Comparison of ENCODE assay signal across 2 cellular contexts in the genomic region with DNA sequence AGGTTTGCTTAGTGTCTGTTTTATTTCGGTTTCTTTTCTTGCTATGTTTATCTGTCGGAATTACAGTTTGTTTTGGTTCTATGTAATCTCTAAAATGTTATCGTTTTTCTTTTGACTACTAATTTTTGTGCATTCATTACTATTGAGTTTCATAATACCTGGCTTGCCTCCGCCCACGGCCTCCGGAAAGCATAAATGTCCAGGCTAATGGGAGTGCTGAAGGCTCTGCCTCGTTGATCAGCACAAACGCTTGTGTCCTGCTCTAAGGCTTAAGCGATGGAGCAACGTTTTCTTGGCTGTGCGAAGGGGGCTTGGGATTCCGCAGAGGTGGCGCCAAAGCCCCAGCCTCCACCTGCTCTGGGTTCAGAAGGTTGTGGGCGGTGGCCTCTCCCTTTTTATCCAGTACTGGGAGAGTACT.
TF ChIP-seq lines count a peak whose summit lies in the region.

No MANE protein-coding gene starts in this region.

TF ChIP-seq in HEK293, 187 proteins besides CTCF, POLR2A, EP300 and RAD21 (continued from another document):
- TF ChIP-seq ZSCAN23 (tag by site-specific recombination; IDR thresholded peaks at IDR 0.05) (no peak), ZFHX2 (tag by site-specific recombination; conservative IDR thresholded peaks at IDR 0.05) (peak; percentile 86), IKZF3 (tag by site-specific recombination; IDR thresholded peaks at IDR 0.05) (peak; percentile 24; the same call in 1 of the 2 replicates), ZBTB17 (tag by site-specific recombination; IDR thresholded peaks at IDR 0.05) (peak; percentile 97), ZNF785 (tag by site-specific recombination; IDR thresholded peaks at IDR 0.05) (no peak), ZNF596 (tag by site-specific recombination; IDR thresholded peaks at IDR 0.05) (no peak), ZNF660 (tag by site-specific recombination; IDR thresholded peaks at IDR 0.05) (peak; percentile 55; the same call in 1 of the 2 replicates), SP2 (tag by site-specific recombination; IDR thresholded peaks at IDR 0.05) (0 out of 2 replicates have a peak, but pooled peaks have one; percentile 18), ZBTB8A (tag by site-specific recombination; IDR thresholded peaks at IDR 0.05) (peak; percentile 31), ZNF2 (tag by site-specific recombination; IDR thresholded peaks at IDR 0.05) (peak; percentile 75), OVOL3 (tag by site-specific recombination; IDR thresholded peaks at IDR 0.05) (0 out of 2 replicates have a peak, but pooled peaks have one; percentile 16), ZNF623 (tag by site-specific recombination; IDR thresholded peaks at IDR 0.05) (0 out of 2 replicates have a peak, but pooled peaks have one; percentile 19)
- TF ChIP-seq, protein P1, sequence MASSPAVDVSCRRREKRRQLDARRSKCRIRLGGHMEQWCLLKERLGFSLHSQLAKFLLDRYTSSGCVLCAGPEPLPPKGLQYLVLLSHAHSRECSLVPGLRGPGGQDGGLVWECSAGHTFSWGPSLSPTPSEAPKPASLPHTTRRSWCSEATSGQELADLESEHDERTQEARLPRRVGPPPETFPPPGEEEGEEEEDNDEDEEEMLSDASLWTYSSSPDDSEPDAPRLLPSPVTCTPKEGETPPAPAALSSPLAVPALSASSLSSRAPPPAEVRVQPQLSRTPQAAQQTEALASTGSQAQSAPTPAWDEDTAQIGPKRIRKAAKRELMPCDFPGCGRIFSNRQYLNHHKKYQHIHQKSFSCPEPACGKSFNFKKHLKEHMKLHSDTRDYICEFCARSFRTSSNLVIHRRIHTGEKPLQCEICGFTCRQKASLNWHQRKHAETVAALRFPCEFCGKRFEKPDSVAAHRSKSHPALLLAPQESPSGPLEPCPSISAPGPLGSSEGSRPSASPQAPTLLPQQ (tag by site-specific recombination; IDR thresholded peaks at IDR 0.05) = peak; percentile 54; the same call in 1 of the 2 replicates
- TF ChIP-seq, protein P2, sequence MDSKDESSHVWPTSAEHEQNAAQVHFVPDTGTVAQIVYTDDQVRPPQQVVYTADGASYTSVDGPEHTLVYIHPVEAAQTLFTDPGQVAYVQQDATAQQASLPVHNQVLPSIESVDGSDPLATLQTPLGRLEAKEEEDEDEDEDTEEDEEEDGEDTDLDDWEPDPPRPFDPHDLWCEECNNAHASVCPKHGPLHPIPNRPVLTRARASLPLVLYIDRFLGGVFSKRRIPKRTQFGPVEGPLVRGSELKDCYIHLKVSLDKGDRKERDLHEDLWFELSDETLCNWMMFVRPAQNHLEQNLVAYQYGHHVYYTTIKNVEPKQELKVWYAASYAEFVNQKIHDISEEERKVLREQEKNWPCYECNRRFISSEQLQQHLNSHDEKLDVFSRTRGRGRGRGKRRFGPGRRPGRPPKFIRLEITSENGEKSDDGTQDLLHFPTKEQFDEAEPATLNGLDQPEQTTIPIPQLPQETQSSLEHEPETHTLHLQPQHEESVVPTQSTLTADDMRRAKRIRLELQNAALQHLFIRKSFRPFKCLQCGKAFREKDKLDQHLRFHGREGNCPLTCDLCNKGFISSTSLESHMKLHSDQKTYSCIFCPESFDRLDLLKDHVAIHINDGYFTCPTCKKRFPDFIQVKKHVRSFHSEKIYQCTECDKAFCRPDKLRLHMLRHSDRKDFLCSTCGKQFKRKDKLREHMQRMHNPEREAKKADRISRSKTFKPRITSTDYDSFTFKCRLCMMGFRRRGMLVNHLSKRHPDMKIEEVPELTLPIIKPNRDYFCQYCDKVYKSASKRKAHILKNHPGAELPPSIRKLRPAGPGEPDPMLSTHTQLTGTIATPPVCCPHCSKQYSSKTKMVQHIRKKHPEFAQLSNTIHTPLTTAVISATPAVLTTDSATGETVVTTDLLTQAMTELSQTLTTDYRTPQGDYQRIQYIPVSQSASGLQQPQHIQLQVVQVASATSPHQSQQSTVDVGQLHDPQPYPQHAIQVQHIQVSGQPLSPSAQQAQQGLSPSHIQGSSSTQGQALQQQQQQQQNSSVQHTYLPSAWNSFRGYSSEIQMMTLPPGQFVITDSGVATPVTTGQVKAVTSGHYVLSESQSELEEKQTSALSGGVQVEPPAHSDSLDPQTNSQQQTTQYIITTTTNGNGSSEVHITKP (tag by site-specific recombination; IDR thresholded peaks at IDR 0.05) = peak; percentile 51

TF ChIP-seq in HepG2, 621 proteins besides CTCF, POLR2A, EP300 and RAD21 (continued from another document and continues in another):
- TF ChIP-seq, protein P3, sequence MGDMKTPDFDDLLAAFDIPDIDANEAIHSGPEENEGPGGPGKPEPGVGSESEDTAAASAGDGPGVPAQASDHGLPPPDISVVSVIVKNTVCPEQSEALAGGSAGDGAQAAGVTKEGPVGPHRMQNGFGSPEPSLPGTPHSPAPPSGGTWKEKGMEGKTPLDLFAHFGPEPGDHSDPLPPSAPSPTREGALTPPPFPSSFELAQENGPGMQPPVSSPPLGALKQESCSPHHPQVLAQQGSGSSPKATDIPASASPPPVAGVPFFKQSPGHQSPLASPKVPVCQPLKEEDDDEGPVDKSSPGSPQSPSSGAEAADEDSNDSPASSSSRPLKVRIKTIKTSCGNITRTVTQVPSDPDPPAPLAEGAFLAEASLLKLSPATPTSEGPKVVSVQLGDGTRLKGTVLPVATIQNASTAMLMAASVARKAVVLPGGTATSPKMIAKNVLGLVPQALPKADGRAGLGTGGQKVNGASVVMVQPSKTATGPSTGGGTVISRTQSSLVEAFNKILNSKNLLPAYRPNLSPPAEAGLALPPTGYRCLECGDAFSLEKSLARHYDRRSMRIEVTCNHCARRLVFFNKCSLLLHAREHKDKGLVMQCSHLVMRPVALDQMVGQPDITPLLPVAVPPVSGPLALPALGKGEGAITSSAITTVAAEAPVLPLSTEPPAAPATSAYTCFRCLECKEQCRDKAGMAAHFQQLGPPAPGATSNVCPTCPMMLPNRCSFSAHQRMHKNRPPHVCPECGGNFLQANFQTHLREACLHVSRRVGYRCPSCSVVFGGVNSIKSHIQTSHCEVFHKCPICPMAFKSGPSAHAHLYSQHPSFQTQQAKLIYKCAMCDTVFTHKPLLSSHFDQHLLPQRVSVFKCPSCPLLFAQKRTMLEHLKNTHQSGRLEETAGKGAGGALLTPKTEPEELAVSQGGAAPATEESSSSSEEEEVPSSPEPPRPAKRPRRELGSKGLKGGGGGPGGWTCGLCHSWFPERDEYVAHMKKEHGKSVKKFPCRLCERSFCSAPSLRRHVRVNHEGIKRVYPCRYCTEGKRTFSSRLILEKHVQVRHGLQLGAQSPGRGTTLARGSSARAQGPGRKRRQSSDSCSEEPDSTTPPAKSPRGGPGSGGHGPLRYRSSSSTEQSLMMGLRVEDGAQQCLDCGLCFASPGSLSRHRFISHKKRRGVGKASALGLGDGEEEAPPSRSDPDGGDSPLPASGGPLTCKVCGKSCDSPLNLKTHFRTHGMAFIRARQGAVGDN (CRISPR knock-in tag; IDR thresholded peaks at IDR 0.05) = peak; percentile 50
- TF ChIP-seq ZNF264 (CRISPR knock-in tag; IDR thresholded peaks at IDR 0.05) (no peak), ZNF75D (CRISPR knock-in tag; IDR thresholded peaks at IDR 0.05; ENCODE audit: borderline replicate concordance) (no peak), CEBPG (CRISPR knock-in tag; IDR thresholded peaks at IDR 0.05) (peak; percentile 26; the same call in 1 of the 2 replicates), ARNT2 (CRISPR knock-in tag; IDR thresholded peaks at IDR 0.05; ENCODE audit: low read depth) (no peak), ARID2 (CRISPR knock-in tag; IDR thresholded peaks at IDR 0.05; ENCODE audit: borderline replicate concordance) (peak; percentile 18; the same call in 1 of the 2 replicates), RXRB (CRISPR knock-in tag; IDR thresholded peaks at IDR 0.05; ENCODE audit: borderline replicate concordance) (peak; percentile 13; the same call in 1 of the 2 replicates), ETV5 (CRISPR knock-in tag; IDR thresholded peaks at IDR 0.05; ENCODE audit: borderline replicate concordance) (peak; percentile 5; the same call in 1 of the 2 replicates), PTBP1 (IDR thresholded peaks at IDR 0.05; ENCODE audit: low read depth, low read length, poor library complexity, severe bottlenecking) (no peak), CCDC6 (CRISPR knock-in tag; IDR thresholded peaks at IDR 0.05) (no peak), ASH2L (IDR thresholded peaks at IDR 0.05; ENCODE audit: insufficient read length, low read depth, low read length) (peak; percentile 73), ZBTB20 (CRISPR knock-in tag; IDR thresholded peaks at IDR 0.05; ENCODE audit: borderline replicate concordance, low read depth) (no peak), ZNF17 (CRISPR knock-in tag; IDR thresholded peaks at IDR 0.05) (no peak), MED1 (CRISPR knock-in tag; IDR thresholded peaks at IDR 0.05) (no peak; the same call in 1 of the 2 replicates), ZC3H13 (CRISPR knock-in tag; IDR thresholded peaks at IDR 0.05) (no peak), DMAP1 (CRISPR knock-in tag; IDR thresholded peaks at IDR 0.05) (peak; percentile 63; the same call in 1 of the 2 replicates), NR2C2 (CRISPR knock-in tag; IDR thresholded peaks at IDR 0.05; ENCODE audit: borderline replicate concordance) (no peak), HNF4G (IDR thresholded peaks at IDR 0.05; ENCODE audit: borderline replicate concordance, low read depth, low read length) (no peak), HNF4G (CRISPR knock-in tag; IDR thresholded peaks at IDR 0.05; ENCODE audit: borderline replicate concordance, low read depth) (no peak), CHCHD3 (CRISPR knock-in tag; IDR thresholded peaks at IDR 0.05) (no peak), REL (CRISPR knock-in tag; conservative IDR thresholded peaks at IDR 0.05) (0 out of 2 replicates have a peak, but pooled peaks have one; percentile 41), SOX6 (IDR thresholded peaks at IDR 0.05) (no peak), SOX6 (CRISPR knock-in tag; IDR thresholded peaks at IDR 0.05) (peak; percentile 37), RBM39 (IDR thresholded peaks at IDR 0.05; ENCODE audit: low read depth, low read length, poor library complexity, severe bottlenecking) (no peak), SAP130 (CRISPR knock-in tag; IDR thresholded peaks at IDR 0.05; ENCODE audit: low read depth) (peak; percentile 3; the same call in 1 of the 2 replicates), NCOA2 (CRISPR knock-in tag; IDR thresholded peaks at IDR 0.05) (0 out of 2 replicates have a peak, but pooled peaks have one; percentile 17), XRCC5 (optimal IDR thresholded peaks at IDR 0.05; ENCODE audit: low read length) (peak; percentile 6)
- TF ChIP-seq, protein P4, sequence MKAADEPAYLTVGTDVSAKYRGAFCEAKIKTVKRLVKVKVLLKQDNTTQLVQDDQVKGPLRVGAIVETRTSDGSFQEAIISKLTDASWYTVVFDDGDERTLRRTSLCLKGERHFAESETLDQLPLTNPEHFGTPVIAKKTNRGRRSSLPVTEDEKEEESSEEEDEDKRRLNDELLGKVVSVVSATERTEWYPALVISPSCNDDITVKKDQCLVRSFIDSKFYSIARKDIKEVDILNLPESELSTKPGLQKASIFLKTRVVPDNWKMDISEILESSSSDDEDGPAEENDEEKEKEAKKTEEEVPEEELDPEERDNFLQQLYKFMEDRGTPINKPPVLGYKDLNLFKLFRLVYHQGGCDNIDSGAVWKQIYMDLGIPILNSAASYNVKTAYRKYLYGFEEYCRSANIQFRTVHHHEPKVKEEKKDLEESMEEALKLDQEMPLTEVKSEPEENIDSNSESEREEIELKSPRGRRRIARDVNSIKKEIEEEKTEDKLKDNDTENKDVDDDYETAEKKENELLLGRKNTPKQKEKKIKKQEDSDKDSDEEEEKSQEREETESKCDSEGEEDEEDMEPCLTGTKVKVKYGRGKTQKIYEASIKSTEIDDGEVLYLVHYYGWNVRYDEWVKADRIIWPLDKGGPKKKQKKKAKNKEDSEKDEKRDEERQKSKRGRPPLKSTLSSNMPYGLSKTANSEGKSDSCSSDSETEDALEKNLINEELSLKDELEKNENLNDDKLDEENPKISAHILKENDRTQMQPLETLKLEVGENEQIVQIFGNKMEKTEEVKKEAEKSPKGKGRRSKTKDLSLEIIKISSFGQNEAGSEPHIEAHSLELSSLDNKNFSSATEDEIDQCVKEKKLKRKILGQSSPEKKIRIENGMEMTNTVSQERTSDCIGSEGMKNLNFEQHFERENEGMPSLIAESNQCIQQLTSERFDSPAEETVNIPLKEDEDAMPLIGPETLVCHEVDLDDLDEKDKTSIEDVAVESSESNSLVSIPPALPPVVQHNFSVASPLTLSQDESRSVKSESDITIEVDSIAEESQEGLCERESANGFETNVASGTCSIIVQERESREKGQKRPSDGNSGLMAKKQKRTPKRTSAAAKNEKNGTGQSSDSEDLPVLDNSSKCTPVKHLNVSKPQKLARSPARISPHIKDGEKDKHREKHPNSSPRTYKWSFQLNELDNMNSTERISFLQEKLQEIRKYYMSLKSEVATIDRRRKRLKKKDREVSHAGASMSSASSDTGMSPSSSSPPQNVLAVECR (CRISPR knock-in tag; IDR thresholded peaks at IDR 0.05; ENCODE audit: borderline replicate concordance) = peak; percentile 7; the same call in 1 of the 2 replicates
- TF ChIP-seq, protein P5, sequence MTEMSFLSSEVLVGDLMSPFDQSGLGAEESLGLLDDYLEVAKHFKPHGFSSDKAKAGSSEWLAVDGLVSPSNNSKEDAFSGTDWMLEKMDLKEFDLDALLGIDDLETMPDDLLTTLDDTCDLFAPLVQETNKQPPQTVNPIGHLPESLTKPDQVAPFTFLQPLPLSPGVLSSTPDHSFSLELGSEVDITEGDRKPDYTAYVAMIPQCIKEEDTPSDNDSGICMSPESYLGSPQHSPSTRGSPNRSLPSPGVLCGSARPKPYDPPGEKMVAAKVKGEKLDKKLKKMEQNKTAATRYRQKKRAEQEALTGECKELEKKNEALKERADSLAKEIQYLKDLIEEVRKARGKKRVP (CRISPR knock-in tag; IDR thresholded peaks at IDR 0.05) = 0 out of 4 replicates have a peak, but pooled peaks of 1 of the 2 experiments have one; percentile 15
- TF ChIP-seq, protein P6, sequence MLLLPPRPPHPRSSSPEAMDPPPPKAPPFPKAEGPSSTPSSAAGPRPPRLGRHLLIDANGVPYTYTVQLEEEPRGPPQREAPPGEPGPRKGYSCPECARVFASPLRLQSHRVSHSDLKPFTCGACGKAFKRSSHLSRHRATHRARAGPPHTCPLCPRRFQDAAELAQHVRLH (CRISPR knock-in tag; IDR thresholded peaks at IDR 0.05; ENCODE audit: borderline replicate concordance, low read depth) = peak; percentile 56; the same call in 1 of the 2 replicates
- TF ChIP-seq, protein P7, sequence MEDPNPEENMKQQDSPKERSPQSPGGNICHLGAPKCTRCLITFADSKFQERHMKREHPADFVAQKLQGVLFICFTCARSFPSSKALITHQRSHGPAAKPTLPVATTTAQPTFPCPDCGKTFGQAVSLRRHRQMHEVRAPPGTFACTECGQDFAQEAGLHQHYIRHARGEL (CRISPR knock-in tag; IDR thresholded peaks at IDR 0.05) = no peak
- TF ChIP-seq, protein P8, sequence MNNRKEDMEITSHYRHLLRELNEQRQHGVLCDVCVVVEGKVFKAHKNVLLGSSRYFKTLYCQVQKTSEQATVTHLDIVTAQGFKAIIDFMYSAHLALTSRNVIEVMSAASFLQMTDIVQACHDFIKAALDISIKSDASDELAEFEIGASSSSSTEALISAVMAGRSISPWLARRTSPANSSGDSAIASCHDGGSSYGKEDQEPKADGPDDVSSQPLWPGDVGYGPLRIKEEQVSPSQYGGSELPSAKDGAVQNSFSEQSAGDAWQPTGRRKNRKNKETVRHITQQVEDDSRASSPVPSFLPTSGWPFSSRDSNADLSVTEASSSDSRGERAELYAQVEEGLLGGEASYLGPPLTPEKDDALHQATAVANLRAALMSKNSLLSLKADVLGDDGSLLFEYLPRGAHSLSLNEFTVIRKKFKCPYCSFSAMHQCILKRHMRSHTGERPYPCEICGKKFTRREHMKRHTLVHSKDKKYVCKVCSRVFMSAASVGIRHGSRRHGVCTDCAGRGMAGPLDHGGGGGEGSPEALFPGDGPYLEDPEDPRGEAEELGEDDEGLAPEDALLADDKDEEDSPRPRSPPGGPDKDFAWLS (CRISPR knock-in tag; IDR thresholded peaks at IDR 0.05; ENCODE audit: borderline replicate concordance) = no peak
